ENCODE assay signal across 12 cellular contexts in the genomic region with DNA sequence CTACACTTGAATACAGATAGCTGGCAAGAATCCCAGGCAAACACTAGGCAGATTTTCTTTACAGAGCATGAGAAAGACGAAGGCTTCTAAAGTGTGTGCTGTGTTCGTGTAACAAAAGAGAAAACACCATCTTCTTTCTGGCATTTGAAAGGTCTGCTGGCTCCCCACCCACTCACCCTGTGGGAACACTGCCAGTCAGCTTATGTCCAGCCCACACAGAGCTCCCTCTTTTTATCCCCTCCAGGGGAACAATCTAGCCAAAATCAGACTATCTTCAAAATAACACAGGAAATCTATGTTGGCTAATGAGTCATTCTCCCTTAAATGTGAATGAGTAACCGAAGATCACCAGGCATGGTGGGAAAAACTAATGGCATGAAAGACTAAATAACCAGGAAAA. TPM values are rescaled to one million over a fixed set of nuclear protein-coding genes. Genes with fewer than 3 reads are reported as not detected.
DNase-seq lines count a peak whose midpoint lies in the region; ATAC-seq, FAIRE-seq and TF ChIP-seq lines count a peak whose summit lies in the region.
"Had no signal": no experiment of that assay in that cellular context is flagged by ENCODE, and none has a peak within 500 bp of the region (broad histone marks: within the 10 kb centered on the region; RNA-seq: fewer than 3 reads in every experiment).

No MANE protein-coding gene starts in this region.

- no peaks in the 10 kb centered on the region for H3K9me3 Mint-ChIP-seq in activated T-helper 1 cell treated with anti-CD3 and anti-CD28 coated beads, Interleukin-12 subunit alpha, Interleukin-12 subunit beta, Interleukin-2, Interleukin-4 antibody, amounts not matched to agents 30 ng/mL and 10 ng/mL and 1 ng/mL, durations not matched to agents 14 hours and 24 hours and 36 hours
- H3K9me3 Mint-ChIP-seq: dendritic cell treated with granulocyte-macrophage colony-stimulating factor and Interleukin-4, amounts not matched to agents 40 ng/mL and 50 ng/mL, for 4 days; naive B cell had no signal

- 0 out of 2 replicates have a peak, but pooled peaks cover 5% of the 10 kb centered on the region for H3K9me2 ChIP-seq in GM23248 (ENCODE audit: insufficient read depth)

- peak in 3 of 4 donors; percentile 29 to 69 (median 58) for ATAC-seq in pancreas
- ATAC-seq in HG03442 (IDR thresholded peaks at IDR 0.05; ENCODE audit: unreplicated experiment) = no peak

- no peaks in the 10 kb centered on the region for H3K4me1 Mint-ChIP-seq in activated T-helper 1 cell treated with anti-CD3 and anti-CD28 coated beads, Interleukin-12 subunit alpha, Interleukin-12 subunit beta, Interleukin-2, Interleukin-4 antibody, amounts not matched to agents 30 ng/mL and 10 ng/mL and 1 ng/mL, durations not matched to agents 14 hours and 24 hours and 36 hours (ENCODE audit: low read depth)
- H3K4me1 Mint-ChIP-seq: naive B cell had no signal

- H3K27me3 Mint-ChIP-seq in activated T-helper 1 cell treated with anti-CD3 and anti-CD28 coated beads, Interleukin-12 subunit alpha, Interleukin-12 subunit beta, Interleukin-2, Interleukin-4 antibody, amounts not matched to agents 30 ng/mL and 10 ng/mL and 1 ng/mL, durations not matched to agents 14 hours and 24 hours and 36 hours (ENCODE audit: insufficient read depth) = peaks cover 10% of the 10 kb centered on the region
- H3K27me3 Mint-ChIP-seq: dendritic cell treated with granulocyte-macrophage colony-stimulating factor and Interleukin-4, amounts not matched to agents 40 ng/mL and 50 ng/mL, for 4 days; naive B cell had no signal

- no peaks in the 10 kb centered on the region for H3K36me3 ChIP-seq in GM23248 (ENCODE audit: low read depth)
- H3K36me3 ChIP-seq in pancreas = no peaks in the 10 kb centered on the region
- H3K36me3 ChIP-seq in Peyer's patch = peaks cover 0 to 4% (median 0%) of the 10 kb centered on the region in 3 donors

- no peaks in the 10 kb centered on the region for H3K9me3 ChIP-seq in GM23248 (ENCODE audit: low read depth)
- H3K9me3 ChIP-seq in pancreas = no peaks in the 10 kb centered on the region
- H3K9me3 ChIP-seq in Peyer's patch = no peaks in the 10 kb centered on the region

- H3K9ac ChIP-seq in GM23248 = peak overlapping the region; percentile 41; the same call in 1 of the 2 replicates

- H3K27ac ChIP-seq in GM23248 = peak overlapping the region; percentile 67
- H3K27ac ChIP-seq in pancreas = peak overlapping the region in 1 of 4 donors; percentile 2
- H3K27ac ChIP-seq in Peyer's patch = no peak overlapping the region

- H3F3A ChIP-seq in GM23248 (ENCODE audit: insufficient read depth) = peaks cover 18% of the 10 kb centered on the region; the same call in 1 of the 2 replicates

- in situ Hi-C loops in GM23248 (cut with MboI) = no loop called here

- H3K27me3 ChIP-seq in GM23248 (replicated peaks; ENCODE audit: insufficient read depth) (no peaks in the 10 kb centered on the region), pancreas (no peaks in the 10 kb centered on the region), Peyer's patch (no peaks in the 10 kb centered on the region)

- no peaks in the 10 kb centered on the region for H4K20me1 ChIP-seq in GM23248 (ENCODE audit: insufficient read depth)

- peak overlapping the region; percentile 75 for H2AFZ ChIP-seq in GM23248

- no peaks in the 10 kb centered on the region for H3K79me2 ChIP-seq in GM23248 (ENCODE audit: insufficient read depth)

- TF ChIP-seq CTCF in epithelial cell of esophagus (IDR thresholded peaks at IDR 0.05; ENCODE audit: insufficient read depth, low read depth, low read length, missing control alignments) = no peak
- no peak for TF ChIP-seq CTCF in pancreas (IDR thresholded peaks at IDR 0.05)
- TF ChIP-seq CTCF in Peyer's patch (IDR thresholded peaks at IDR 0.05) = no peak

- FAIRE-seq in pancreas (lab: Jason Lieb, UNC) = no peak

- no peak overlapping the region for H3K27ac Mint-ChIP-seq in activated T-helper 1 cell treated with anti-CD3 and anti-CD28 coated beads, Interleukin-12 subunit alpha, Interleukin-12 subunit beta, Interleukin-2, Interleukin-4 antibody, amounts not matched to agents 30 ng/mL and 10 ng/mL and 1 ng/mL, durations not matched to agents 14 hours and 24 hours and 36 hours
- H3K27ac Mint-ChIP-seq: dendritic cell treated with granulocyte-macrophage colony-stimulating factor and Interleukin-4, amounts not matched to agents 40 ng/mL and 50 ng/mL, for 4 days; naive B cell had no signal

- H3K36me3 Mint-ChIP-seq in activated T-helper 1 cell treated with anti-CD3 and anti-CD28 coated beads, Interleukin-12 subunit alpha, Interleukin-12 subunit beta, Interleukin-2, Interleukin-4 antibody, amounts not matched to agents 30 ng/mL and 10 ng/mL and 1 ng/mL, durations not matched to agents 14 hours and 24 hours and 36 hours (ENCODE audit: low read depth) = no peaks in the 10 kb centered on the region

- H3K4me3 Mint-ChIP-seq in activated T-helper 1 cell treated with anti-CD3 and anti-CD28 coated beads, Interleukin-12 subunit alpha, Interleukin-12 subunit beta, Interleukin-2, Interleukin-4 antibody, amounts not matched to agents 30 ng/mL and 10 ng/mL and 1 ng/mL, durations not matched to agents 14 hours and 24 hours and 36 hours = no peak overlapping the region
- H3K4me3 Mint-ChIP-seq: dendritic cell treated with granulocyte-macrophage colony-stimulating factor and Interleukin-4, amounts not matched to agents 40 ng/mL and 50 ng/mL, for 4 days; naive B cell had no signal

- DNase-seq in GM23248 (peak; percentile 91), NCI-H774 (lab: John Stamatoyannopoulos, UW) (peak; percentile 18), epithelial cell of esophagus (ENCODE audit: low read depth) (peak; percentile 62), pancreas (peak in 1 of 6 donors; percentile 11), Peyer's patch (no peak)
- no peak for DNase-seq in activated T-helper 1 cell treated with anti-CD3 and anti-CD28 coated beads, Interleukin-12 subunit alpha, Interleukin-12 subunit beta, Interleukin-2, Interleukin-4 antibody, amounts not matched to agents 30 ng/mL and 10 ng/mL and 1 ng/mL, durations not matched to agents 14 hours and 24 hours and 36 hours (ENCODE audit: low spot score)
- no peak for DNase-seq in stimulated activated naive CD4-positive, alpha-beta T cell treated with Interleukin-2 at 50 U/mL for 16 hours (lab: John Stamatoyannopoulos, UW)
- DNase-seq: activated CD4-positive, alpha-beta T cell treated with anti-CD3 and anti-CD28 coated beads for 48 hours; naive B cell; NCI-H187 treated with DMSO at 0.1 percent for 48 hours had no signal

- H3K4me3 ChIP-seq in GM23248 = peak overlapping the region; percentile 39; the same call in 1 of the 2 replicates
- no peak overlapping the region for H3K4me3 ChIP-seq in epithelial cell of esophagus (ENCODE audit: low read length)
- no peak overlapping the region for H3K4me3 ChIP-seq in pancreas
- H3K4me3 ChIP-seq in Peyer's patch = no peak overlapping the region

- TF ChIP-seq POLR2A in Peyer's patch (IDR thresholded peaks at IDR 0.05) = no peak

- intact Hi-C loops in pancreas (cut with DNase I) = no loop called here
- intact Hi-C loops in activated T-helper 1 cell treated with anti-CD3 and anti-CD28 coated beads, Interleukin-12 subunit alpha, Interleukin-12 subunit beta, Interleukin-2, Interleukin-4 antibody, amounts not matched to agents 30 ng/mL and 10 ng/mL and 1 ng/mL, durations not matched to agents 14 hours and 24 hours and 36 hours (cut with micrococcal nuclease) = no loop called here

- H3K4me1 ChIP-seq in GM23248 (ENCODE audit: insufficient read depth) (peaks cover 15% of the 10 kb centered on the region), pancreas (peaks cover 0 to 9% (median 0%) of the 10 kb centered on the region in 3 donors), Peyer's patch (no peaks in the 10 kb centered on the region)

- H3K4me2 ChIP-seq in GM23248 (ENCODE audit: unreplicated experiment) = peak overlapping the region; percentile 69

- 39 to 46% methylated on average over 3 of the region's 3 CpGs for WGBS in GM23248 (ENCODE audit: low coverage in 1 of 2, low lambda C conversion rate in 2 of 2, missing lambda C conversion rate in 2 of 2), 2 experiments
- whole genome bisulfite sequencing in pancreas, 2 donors = 37 to 43% methylated on average over 3 of the region's 3 CpGs

RNA-seq across cellular contexts. Expression of gene PAQR5, which starts 45.6 kb away (rescaled TPM):
- 3.8 and 4.6 TPM in 2 replicates for total RNA-seq in GM23248 (2014; rRNA removed; shearing (Covaris generic))
- polyA plus RNA-seq in GM23248 (2016; fragmentation: Nextera tagmentation; extraction: Ambion mirVana) (5.5 and 5.7 TPM in 2 replicates), pancreas (1 to 10 TPM; 5.7 to 6.3 TPM)
- total RNA-seq in pancreas (1 to 10 TPM; 5.2 to 9.4 (median 6.6) TPM), Peyer's patch (10 to 100 TPM; 19.4 to 30.5 (median 24.5) TPM)
- total RNA-seq in activated T-helper 1 cell treated with anti-CD3 and anti-CD28 coated beads, Interleukin-12 subunit alpha, Interleukin-12 subunit beta, Interleukin-2, Interleukin-4 antibody, amounts not matched to agents 30 ng/mL and 10 ng/mL and 1 ng/mL, durations not matched to agents 14 hours and 24 hours and 36 hours = 0.12 TPM in 1 of 2 replicates, not detected in the other

Comparison
In these comparisons a context has a peak if more than half of its experiments do, and no peak if none do; other contexts are left out.
1. DNase-seq: peak in GM23248 (single experiment), NCI-H774 (single experiment) and epithelial cell of esophagus (single experiment); none in activated T-helper 1 cell treated with anti-CD3 and anti-CD28 coated beads, Interleukin-12 subunit alpha, Interleukin-12 subunit beta, Interleukin-2, Interleukin-4 antibody, amounts not matched to agents 30 ng/mL and 10 ng/mL and 1 ng/mL, durations not matched to agents 14 hours and 24 hours and 36 hours (single experiment), Peyer's patch (0 of 3) and stimulated activated naive CD4-positive, alpha-beta T cell treated with Interleukin-2 at 50 U/mL for 16 hours (single experiment).